In genomic region chr1:218624051-218624450, GRCh38 we compare ENCODE assay signal across 28 cellular contexts.
DNase-seq lines count a peak whose midpoint lies in the region; ATAC-seq, FAIRE-seq and TF ChIP-seq lines count a peak whose summit lies in the region.
"Had no signal": no experiment of that assay in that cellular context is flagged by ENCODE, and none has a peak within 500 bp of the region (broad histone marks: within the 10 kb centered on the region; RNA-seq: fewer than 3 reads in every experiment).

No MANE protein-coding gene starts in this region.

- H3K4me2 ChIP-seq in IMR-90 (ENCODE audit: low read depth, low read length): no peak overlapping the region
- peak overlapping the region; percentile 14 for H3K4me2 ChIP-seq in keratinocyte (ENCODE audit: control insufficient read depth, extremely low read depth, insufficient read depth, low read depth, low read length)
- H3K4me2 ChIP-seq: A549; BLaER1 treated with 17β-estradiol and CSF1 and Interleukin-3, amounts not matched to agents 10 nM and 100 nM; SK-N-SH had no signal

- no peak overlapping the region for H3K14ac ChIP-seq in IMR-90 (replicated peaks; ENCODE audit: low read depth, low read length)

- no peak overlapping the region for H2BK5ac ChIP-seq in IMR-90 (ENCODE audit: low read depth, low read length, poor library complexity, severe bottlenecking)

- no peaks in the 10 kb centered on the region for H3K36me3 ChIP-seq in IMR-90 (ENCODE audit: control insufficient read depth, insufficient read depth, low read length)
- H3K36me3 ChIP-seq in keratinocyte (ENCODE audit: control insufficient read depth in 2 of 2, extremely low read depth in 1 of 2, insufficient read depth in 2 of 2, low read length in 2 of 2): no peaks in the 10 kb centered on the region
- H3K36me3 ChIP-seq: BLaER1 treated with 17β-estradiol and CSF1 and Interleukin-3, amounts not matched to agents 10 nM and 100 nM; HAP-1 had no signal

- H3K4me1 ChIP-seq in IMR-90 (ENCODE audit: control insufficient read depth, insufficient read depth, low read length) (no peaks in the 10 kb centered on the region), keratinocyte (ENCODE audit: control insufficient read depth, extremely low read depth, insufficient read depth, low read length) (peaks cover 8% of the 10 kb centered on the region)
- H3K4me1 ChIP-seq: BLaER1 treated with 17β-estradiol and CSF1 and Interleukin-3, amounts not matched to agents 10 nM and 100 nM; HAP-1 had no signal

- H4K20me1 ChIP-seq in IMR-90 (ENCODE audit: insufficient read depth, low read length): no peaks in the 10 kb centered on the region
- H4K20me1 ChIP-seq in keratinocyte (ENCODE audit: control insufficient read depth, extremely low read depth, insufficient read depth, low read length): no peaks in the 10 kb centered on the region
- H4K20me1 ChIP-seq: BLaER1 treated with 17β-estradiol and CSF1 and Interleukin-3, amounts not matched to agents 10 nM and 100 nM had no signal

- H2AK9ac ChIP-seq in IMR-90 (replicated peaks; ENCODE audit: low read depth, low read length, poor library complexity): no peak overlapping the region

- no peak overlapping the region for H3K4ac ChIP-seq in IMR-90 (ENCODE audit: low read depth, low read length)

- no peak overlapping the region for H4K8ac ChIP-seq in IMR-90 (ENCODE audit: low read depth in 2 of 2, low read length in 2 of 2)

- H2BK20ac ChIP-seq in IMR-90 (ENCODE audit: low read depth, low read length): no peak overlapping the region

- H3K27ac ChIP-seq in IMR-90 (ENCODE audit: insufficient read depth, low read length) (no peak overlapping the region), keratinocyte (ENCODE audit: control insufficient read depth, insufficient read depth, low read length) (no peak overlapping the region)
- H3K27ac ChIP-seq: BLaER1 treated with 17β-estradiol and CSF1 and Interleukin-3, amounts not matched to agents 10 nM and 100 nM had no signal

- H3K27me3 ChIP-seq in IMR-90 (ENCODE audit: control insufficient read depth, insufficient read depth, low read length) (no peaks in the 10 kb centered on the region), keratinocyte (ENCODE audit: control insufficient read depth, extremely low read depth, insufficient read depth, low read length) (no peaks in the 10 kb centered on the region)
- H3K27me3 ChIP-seq: BLaER1 treated with 17β-estradiol and CSF1 and Interleukin-3, amounts not matched to agents 10 nM and 100 nM had no signal

- dilution Hi-C loops in IMR-90 (cut with HindIII; ENCODE audit: low sequenced_read_pairs, unreplicated experiment): no loop called here
- dilution Hi-C loops in keratinocyte (cut with MboI; ENCODE audit: extremely low pct_ligation_motif_present, low sequenced_read_pairs): no loop called here

- no peak overlapping the region for H2BK15ac ChIP-seq in IMR-90 (ENCODE audit: low read depth, low read length)

- H3K23ac ChIP-seq in IMR-90 (ENCODE audit: low read depth, low read length): no peak overlapping the region

- H3K56ac ChIP-seq in IMR-90 (ENCODE audit: extremely low read depth, insufficient read depth, low read length): no peak overlapping the region

- no peaks in the 10 kb centered on the region for H3K79me1 ChIP-seq in IMR-90 (ENCODE audit: low read depth in 1 of 2, low read length in 2 of 2)

- no peak overlapping the region for H3K9ac ChIP-seq in IMR-90 (ENCODE audit: low read depth, low read length)
- no peak overlapping the region for H3K9ac ChIP-seq in keratinocyte (ENCODE audit: control insufficient read depth, extremely low read depth, insufficient read depth, low read length)
- H3K9ac ChIP-seq: BLaER1 treated with 17β-estradiol and CSF1 and Interleukin-3, amounts not matched to agents 10 nM and 100 nM; SK-N-SH had no signal

- no peak for TF ChIP-seq RAD21 in IMR-90 (IDR thresholded peaks at IDR 0.05; ENCODE audit: low read length)

- CTCF ChIA-PET in IMR-90 (lab: Yijun Ruan, JAX): no interaction called here

- no peak overlapping the region for H3K4me3 ChIP-seq in IMR-90 (ENCODE audit: insufficient read depth, low read depth, low read length)
- no peak overlapping the region for H3K4me3 ChIP-seq in keratinocyte (ENCODE audit: control insufficient read depth in 2 of 3, extremely low read depth in 1 of 3, insufficient read depth in 2 of 3, low read depth in 1 of 3, low read length in 3 of 3)
- H3K4me3 ChIP-seq: A549; BLaER1 treated with 17β-estradiol and CSF1 and Interleukin-3, amounts not matched to agents 10 nM and 100 nM; HAP-1 had no signal

- H3K9me3 ChIP-seq in IMR-90 (ENCODE audit: control insufficient read depth, insufficient read depth, low read length): no peaks in the 10 kb centered on the region
- H3K9me3 ChIP-seq in keratinocyte (ENCODE audit: control insufficient read depth, low read depth, low read length): peaks cover 1% of the 10 kb centered on the region
- H3K9me3 ChIP-seq: HAP-1, SK-N-SH had no signal

- H3K9me1 ChIP-seq in IMR-90 (ENCODE audit: insufficient read depth, low read length) (0 out of 2 replicates have a peak, but pooled peaks cover 3% of the 10 kb centered on the region), keratinocyte (ENCODE audit: control insufficient read depth, extremely low read depth, insufficient read depth, low read length) (no peaks in the 10 kb centered on the region)

- POLR2A ChIA-PET in IMR-90 (lab: Charles Lee; ENCODE audit: unreplicated experiment): interaction anchor here (0.6 kb wide), 1 partner anchor 195 kb away, joined by 12 read pairs; no protein-coding TSS in a partner anchor

- FAIRE-seq in keratinocyte (lab: Jason Lieb, UNC): peak; percentile 9
- FAIRE-seq: D721Med, GM12891 had no signal

- TF ChIP-seq POLR2A in IMR-90 (IDR thresholded peaks at IDR 0.05; ENCODE audit: low read depth, low read length): no peak

- in situ Hi-C loops in IMR-90 (cut with MboI; ENCODE audit: low sequenced_read_pairs): no loop called here

- WGBS in IMR-90 (ENCODE audit: extremely low coverage in 2 of 2, insufficient read length in 1 of 2), 2 experiments: no CpG with 5 or more reads among the region's 2 CpGs

- ATAC-seq in IMR-90 (ENCODE audit: low read depth) (no peak), HG03108 (IDR thresholded peaks at IDR 0.05; ENCODE audit: unreplicated experiment) (no peak)
- ATAC-seq: A549 had no signal

- H2BK120ac ChIP-seq in IMR-90 (ENCODE audit: low read depth, low read length): no peak overlapping the region

- H4K91ac ChIP-seq in IMR-90 (ENCODE audit: insufficient read depth, low read depth, low read length): no peak overlapping the region

- H3K18ac ChIP-seq in IMR-90 (ENCODE audit: low read depth, low read length): no peak overlapping the region

- no peak for TF ChIP-seq CTCF in IMR-90 (conservative IDR thresholded peaks at IDR 0.05; ENCODE audit: low read depth, low read length)
- TF ChIP-seq CTCF in keratinocyte (optimal IDR thresholded peaks at IDR 0.05 in 1 of 3, IDR thresholded peaks at IDR 0.05 in 1 of 3, conservative IDR thresholded peaks at IDR 0.05 in 1 of 3; ENCODE audit: extremely low read depth in 1 of 3, insufficient read depth in 2 of 3, low read length in 3 of 3): no peak

- H2AK5ac ChIP-seq in IMR-90 (ENCODE audit: low read depth, low read length): no peak overlapping the region

- intact Hi-C loops in IMR-90 (cut with micrococcal nuclease): no loop called here

- no peak for DNase-seq in IMR-90
- DNase-seq in amniotic epithelial cell (ENCODE audit: low read depth): peak; percentile 60
- DNase-seq in fibroblast of gingiva (ENCODE audit: low read depth): peak; percentile 33
- no peak for DNase-seq in keratinocyte (ENCODE audit: low read depth, low spot score)
- no peak for DNase-seq in NCI-H526 (lab: John Stamatoyannopoulos, UW)
- no peak for DNase-seq in mesenteric fat pad (ENCODE audit: low spot score)
- DNase-seq in stimulated activated CD4-positive, alpha-beta T cell treated with anti-CD3 and anti-CD28 coated beads, Interleukin-2, amount 100 ng/mL, for 48 hours: no peak
- DNase-seq: AML-193; CD4-positive, alpha-beta T cell; DMS53; GDM1; GOT3; NCI-H1092 treated with DMSO at 0.1 percent for 48 hours; NCI-H1436; NCI-H187; NCI-H2081 treated with DMSO at 0.1 percent for 48 hours; NCI-H2171; NCI-H524 treated with DMSO at 0.1 percent for 48 hours; NCI-H82; SHP77 treated with DMSO at 0.1 percent for 48 hours; SK-N-SH; SW 1271 had no signal

- no peaks in the 10 kb centered on the region for H3K79me2 ChIP-seq in keratinocyte (ENCODE audit: control insufficient read depth, insufficient read depth, low read length)

- H2AFZ ChIP-seq in IMR-90 (replicated peaks; ENCODE audit: low read length, poor library complexity) (no peak overlapping the region), keratinocyte (ENCODE audit: control insufficient read depth, low read length) (no peak overlapping the region)

- H4K5ac ChIP-seq in IMR-90 (ENCODE audit: low read depth, low read length): no peak overlapping the region

- BruUV-seq in IMR-90 (replicated peaks; lab: Mats Ljungman, UMichigan): no TSS peak

TF ChIP-seq in IMR-90, 13 proteins besides CTCF, POLR2A, EP300 and RAD21:
- TF ChIP-seq CEBPB (IDR thresholded peaks at IDR 0.05; ENCODE audit: low read depth, low read length) (peak; percentile 64), BHLHE40 (IDR thresholded peaks at IDR 0.05; ENCODE audit: low read depth, low read length) (no peak)

Comparison
In these comparisons a context has a peak if more than half of its experiments do, and no peak if none do; other contexts are left out.
1. DNase-seq: peak in amniotic epithelial cell (single experiment) and fibroblast of gingiva (single experiment); none in IMR-90 (single experiment), keratinocyte (single experiment), NCI-H526 (0 of 2), mesenteric fat pad (single experiment) and stimulated activated CD4-positive, alpha-beta T cell treated with anti-CD3 and anti-CD28 coated beads, Interleukin-2, amount 100 ng/mL, for 48 hours (0 of 2).